ENCODE assay signal across 1 cellular context in the genomic region with DNA sequence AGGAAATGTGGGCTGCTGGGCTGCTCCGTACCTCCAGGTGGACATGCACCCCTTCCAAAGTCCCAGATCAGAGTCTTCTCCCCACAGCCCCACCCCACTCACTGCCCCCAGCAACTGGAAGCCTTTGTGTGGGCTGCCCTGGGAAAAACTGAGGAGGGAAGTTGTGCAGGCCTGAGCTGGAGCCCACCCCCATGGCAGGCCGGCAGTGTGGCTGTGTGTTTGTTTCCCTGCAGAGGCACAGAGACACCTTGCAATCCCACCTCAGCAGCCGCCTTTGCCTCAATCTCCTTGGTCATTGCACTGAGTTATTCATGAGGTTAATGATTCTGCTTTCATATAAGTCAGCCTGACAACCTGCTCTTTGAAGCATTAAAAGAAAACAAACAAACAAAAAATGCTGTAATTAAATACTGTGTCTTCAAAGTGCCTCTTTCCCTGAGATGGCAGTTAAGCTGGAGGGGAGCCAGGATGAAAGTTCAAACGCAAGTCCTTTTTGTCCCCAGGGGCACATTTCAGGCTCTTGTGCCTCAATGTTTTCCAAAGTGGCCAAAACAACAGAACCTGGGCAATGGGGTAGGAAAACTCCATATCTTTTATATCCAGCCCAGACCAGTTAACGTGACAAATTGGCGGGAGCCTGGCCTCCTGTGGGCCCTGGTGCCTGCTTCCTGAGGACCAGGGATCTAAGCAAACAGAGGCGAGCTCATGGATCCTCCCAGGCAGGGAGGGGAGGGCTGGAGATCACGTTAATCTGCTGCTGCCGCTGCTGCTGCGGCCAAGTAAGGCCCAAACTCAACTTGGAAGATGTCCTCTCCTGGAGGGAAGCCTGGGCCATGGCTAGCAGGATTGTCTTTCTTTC.
TF ChIP-seq lines count a peak whose summit lies in the region.

No MANE protein-coding gene starts in this region.

TF ChIP-seq in HepG2, 621 proteins besides CTCF, POLR2A, EP300 and RAD21 (continued from another document):
- peak; percentile 70 for TF ChIP-seq ZNF263 (CRISPR knock-in tag; IDR thresholded peaks at IDR 0.05)
- TF ChIP-seq, protein P1, sequence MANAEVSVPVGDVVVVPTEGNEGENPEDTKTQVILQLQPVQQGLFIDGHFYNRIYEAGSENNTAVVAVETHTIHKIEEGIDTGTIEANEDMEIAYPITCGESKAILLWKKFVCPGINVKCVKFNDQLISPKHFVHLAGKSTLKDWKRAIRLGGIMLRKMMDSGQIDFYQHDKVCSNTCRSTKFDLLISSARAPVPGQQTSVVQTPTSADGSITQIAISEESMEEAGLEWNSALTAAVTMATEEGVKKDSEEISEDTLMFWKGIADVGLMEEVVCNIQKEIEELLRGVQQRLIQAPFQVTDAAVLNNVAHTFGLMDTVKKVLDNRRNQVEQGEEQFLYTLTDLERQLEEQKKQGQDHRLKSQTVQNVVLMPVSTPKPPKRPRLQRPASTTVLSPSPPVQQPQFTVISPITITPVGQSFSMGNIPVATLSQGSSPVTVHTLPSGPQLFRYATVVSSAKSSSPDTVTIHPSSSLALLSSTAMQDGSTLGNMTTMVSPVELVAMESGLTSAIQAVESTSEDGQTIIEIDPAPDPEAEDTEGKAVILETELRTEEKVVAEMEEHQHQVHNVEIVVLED (CRISPR knock-in tag; IDR thresholded peaks at IDR 0.05; ENCODE audit: borderline replicate concordance), result no peak
